Comparison of ENCODE assay signal across 12 cellular contexts in the genomic region with DNA sequence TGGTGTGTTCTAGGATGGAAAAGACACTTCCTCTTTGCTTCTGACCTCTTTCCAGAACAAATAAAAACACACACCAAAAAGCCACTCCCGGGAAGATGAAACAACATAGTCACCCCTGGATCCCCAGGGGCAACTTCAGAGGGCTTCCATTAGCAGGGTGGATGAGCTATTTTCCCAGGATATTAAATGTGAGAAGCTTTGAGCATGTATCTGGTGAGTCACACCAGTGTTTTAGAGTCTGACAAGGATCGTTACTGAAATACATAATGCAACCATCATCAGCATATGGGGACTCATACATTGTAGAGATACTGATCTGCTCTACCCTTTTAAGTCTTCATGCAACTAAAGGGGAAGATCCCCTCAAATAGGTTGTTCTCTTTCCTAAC.
DNase-seq lines count a peak whose midpoint lies in the region; ATAC-seq and TF ChIP-seq lines count a peak whose summit lies in the region.
"Had no signal": no experiment of that assay in that cellular context is flagged by ENCODE, and none has a peak within 500 bp of the region (broad histone marks: within the 10 kb centered on the region; RNA-seq: fewer than 3 reads in every experiment).

No MANE protein-coding gene starts in this region.

- DNase-seq in BJ (ENCODE audit: low read depth), result peak; percentile 63
- DNase-seq in brain microvascular endothelial cell, result peak; percentile 66
- no peak for DNase-seq in nucleus accumbens (lab: John Stamatoyannopoulos, UW)
- DNase-seq in NCI-H1105 treated with DMSO at 0.1 percent for 48 hours (lab: John Stamatoyannopoulos, UW), result no peak
- no peak for DNase-seq in activated CD8-positive, alpha-beta memory T cell treated with anti-CD3 and anti-CD28 coated beads, Interleukin-2, amount 50 U/mL, for 4 hours
- DNase-seq: H9, NCI-H524 had no signal

- CTCF ChIA-PET in BJ (lab: Yijun Ruan, JAX), result interaction anchor here (0.6 to 0.7 kb wide), 2 partner anchors 47 to 89 kb away, joined by 3 to 4 read pairs; no protein-coding TSS in a partner anchor

- peaks cover 14% of the 10 kb centered on the region for H3K4me1 ChIP-seq in mesodermal cell (ENCODE audit: control insufficient read depth, insufficient read depth, low read length, poor library complexity, severe bottlenecking)
- H3K4me1 ChIP-seq: body of pancreas had no signal

- peak overlapping the region; percentile 92 for H3K27ac ChIP-seq in KOPT-K1 (ENCODE audit: low read depth, low read length, poor library complexity, severe bottlenecking)
- peak overlapping the region; percentile 69 for H3K27ac ChIP-seq in brain microvascular endothelial cell
- H3K27ac ChIP-seq in mesodermal cell (ENCODE audit: low read depth, low read length, severe bottlenecking), result peak overlapping the region; percentile 71
- H3K27ac ChIP-seq: VCaP had no signal

- no peaks in the 10 kb centered on the region for H3K9me3 ChIP-seq in KOPT-K1 (ENCODE audit: insufficient read depth, low read length, poor library complexity, severe bottlenecking)
- no peaks in the 10 kb centered on the region for H3K9me3 ChIP-seq in mesodermal cell (ENCODE audit: control insufficient read depth, low read length)
- H3K9me3 ChIP-seq: body of pancreas had no signal

- no peak for ATAC-seq in HG03025 (IDR thresholded peaks at IDR 0.05; ENCODE audit: low FRiP score, unreplicated experiment)

- POLR2A ChIA-PET in BJ (lab: Charles Lee), result no interaction called here

- H3K27me3 ChIP-seq in BJ (ENCODE audit: control insufficient read depth, insufficient read depth, low read length) (no peaks in the 10 kb centered on the region), brain microvascular endothelial cell (replicated peaks) (no peaks in the 10 kb centered on the region)
- H3K27me3 ChIP-seq: body of pancreas had no signal

- H3K4me3 ChIP-seq in BJ (ENCODE audit: low read depth, low read length) (no peak overlapping the region), brain microvascular endothelial cell (ENCODE audit: low read depth, low read length) (no peak overlapping the region), mesodermal cell (ENCODE audit: extremely low read depth, insufficient read depth, low read length, poor library complexity, severe bottlenecking) (no peak overlapping the region)
- H3K4me3 ChIP-seq: body of pancreas had no signal

- no peak for TF ChIP-seq CTCF in BJ (IDR thresholded peaks at IDR 0.05; ENCODE audit: insufficient read depth, low read depth, low read length)
- TF ChIP-seq CTCF in brain microvascular endothelial cell (IDR thresholded peaks at IDR 0.05; ENCODE audit: low read depth, low read length, missing control alignments), result no peak

- WGBS in mesodermal cell (ENCODE audit: insufficient coverage in 2 of 2), 2 experiments, result 100% methylated on average over 1 of the region's 2 CpGs; no CpG with 5 or more reads in 1 of the 2 experiments

- in situ Hi-C loops in brain microvascular endothelial cell (cut with HindIII; ENCODE audit: low pct_ligation_motif_present, low sequenced_read_pairs), result no loop called here

- H3K36me3 ChIP-seq in BJ (ENCODE audit: control insufficient read depth, insufficient read depth, low read length), result no peaks in the 10 kb centered on the region
- H3K36me3 ChIP-seq in KOPT-K1 (ENCODE audit: insufficient read depth, low read length), result no peaks in the 10 kb centered on the region
- no peaks in the 10 kb centered on the region for H3K36me3 ChIP-seq in brain microvascular endothelial cell (replicated peaks)
- no peaks in the 10 kb centered on the region for H3K36me3 ChIP-seq in mesodermal cell (ENCODE audit: control insufficient read depth, insufficient read depth, low read length)

Comparison
In these comparisons a context has a peak if more than half of its experiments do, and no peak if none do; other contexts are left out.
1. DNase-seq: peak in BJ (single experiment) and brain microvascular endothelial cell (single experiment); none in nucleus accumbens (0 of 56), NCI-H1105 treated with DMSO at 0.1 percent for 48 hours (single experiment) and activated CD8-positive, alpha-beta memory T cell treated with anti-CD3 and anti-CD28 coated beads, Interleukin-2, amount 50 U/mL, for 4 hours (single experiment).
2. Peak in every context shown above with its lines, with median percentiles within 50 percentile points of each other: H3K27ac ChIP-seq.